In the genomic region with DNA sequence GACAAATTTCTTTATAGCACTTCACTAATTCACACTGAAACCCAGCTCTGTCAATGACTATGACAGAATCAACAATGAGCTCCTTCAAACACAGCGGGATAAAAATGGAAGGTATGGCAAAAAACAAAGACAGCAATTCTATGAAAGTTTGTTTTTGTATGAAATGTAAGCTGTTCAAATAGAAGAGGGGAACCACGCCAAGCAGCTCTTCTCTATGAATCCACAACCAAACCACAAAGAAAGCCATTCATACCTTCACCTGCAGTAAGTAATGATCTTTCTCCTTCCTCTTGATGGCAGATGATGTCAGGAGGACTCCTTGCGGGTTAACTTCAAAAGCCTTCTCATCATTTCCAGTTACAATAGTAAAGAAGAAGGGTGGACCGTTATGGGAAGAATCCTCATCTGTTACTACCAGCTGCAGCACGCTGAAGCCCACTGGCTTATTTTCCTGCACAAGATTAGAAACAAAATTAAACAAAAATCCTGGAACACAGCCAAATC, we compare ENCODE assay signal across 21 cellular contexts. TPM values are rescaled to one million over a fixed set of nuclear protein-coding genes. Genes with fewer than 3 reads are reported as not detected.
DNase-seq lines count a peak whose midpoint lies in the region; ATAC-seq and TF ChIP-seq lines count a peak whose summit lies in the region.
"Had no signal": no experiment of that assay in that cellular context is flagged by ENCODE, and none has a peak within 500 bp of the region (broad histone marks: within the 10 kb centered on the region; RNA-seq: fewer than 3 reads in every experiment).

No MANE protein-coding gene starts in this region.

- H2AFZ ChIP-seq in PC-3 (ENCODE audit: low read length): no peak overlapping the region
- H2AFZ ChIP-seq: GM23248, PC-9 had no signal

- DNase-seq in DMS53 (lab: John Stamatoyannopoulos, UW): peak; percentile 67
- DNase-seq in HFFc6: no peak
- peak; percentile 37 for DNase-seq in NCI-H2196 (lab: John Stamatoyannopoulos, UW; ENCODE audit: unreplicated experiment)
- peak; percentile 30 for DNase-seq in PC-3
- DNase-seq in MV-4-11 (lab: John Stamatoyannopoulos, UW): no peak
- DNase-seq in BE2C: no peak
- DNase-seq: GDM1, GM23248, HCEC 1CT, NCI-H1417 treated with DMSO at 0.1 percent for 48 hours, NCI-H187 treated with DMSO at 0.1 percent for 48 hours, NCI-H446, NCI-H82, PC-9, SJCRH30 had no signal

- no peaks in the 10 kb centered on the region for H3K27me3 ChIP-seq in PC-3 (ENCODE audit: low read length)
- no peaks in the 10 kb centered on the region for H3K27me3 ChIP-seq in BE2C
- H3K27me3 ChIP-seq: SJCRH30 had no signal

- H3K27me3 Mint-ChIP-seq in HFFc6 (ENCODE audit: insufficient read depth): peaks cover 4% of the 10 kb centered on the region

- POLR2A ChIA-PET in PC-3 (lab: Charles Lee; ENCODE audit: unreplicated experiment): no interaction called here

- H4K20me1 ChIP-seq in PC-3 (ENCODE audit: low read length): no peaks in the 10 kb centered on the region

- H3K27ac ChIP-seq in PC-3 (ENCODE audit: low read length): no peak overlapping the region
- H3K27ac ChIP-seq: C4-2B, GM23248, PC-9, RWPE1, SJCRH30 had no signal

- no peak for TF ChIP-seq CTCF in HFFc6 (IDR thresholded peaks at IDR 0.05)
- TF ChIP-seq CTCF in PC-3 (conservative IDR thresholded peaks at IDR 0.05; ENCODE audit: low read depth, low read length): no peak
- no peak for TF ChIP-seq CTCF in BE2C (IDR thresholded peaks at IDR 0.05; ENCODE audit: low read depth, low read length)

- H3K4me3 ChIP-seq in PC-3 (ENCODE audit: low read length) (no peak overlapping the region), BE2C (ENCODE audit: low read depth, low read length) (no peak overlapping the region)
- H3K4me3 ChIP-seq: GM23248, PC-9, SJCRH30 had no signal

- BruUV-seq in PC-3 (replicated peaks; lab: Mats Ljungman, UMichigan): no TSS peak

- intact Hi-C loops in PC-3 (cut with micrococcal nuclease): no loop called here

- H3K4me1 Mint-ChIP-seq in HFFc6 (ENCODE audit: low read depth): peaks cover 27% of the 10 kb centered on the region

- H3K4me1 ChIP-seq in PC-3 (ENCODE audit: insufficient read depth, low read length) (no peaks in the 10 kb centered on the region), BE2C (no peaks in the 10 kb centered on the region)

- no peaks in the 10 kb centered on the region for H3F3A ChIP-seq in PC-3 (ENCODE audit: low read length, unreplicated experiment)

- H3K36me3 Mint-ChIP-seq in HFFc6 (ENCODE audit: low read depth): peaks cover 88% of the 10 kb centered on the region

- H3K4me2 ChIP-seq in PC-3 (ENCODE audit: low read length): no peak overlapping the region
- H3K4me2 ChIP-seq: PC-9 had no signal

- H3K4me3 Mint-ChIP-seq in HFFc6: no peak overlapping the region; the same call in 1 of the 2 replicates
- H3K4me3 Mint-ChIP-seq: T-helper 1 cell treated with Interleukin-12 subunit alpha and Interleukin-12 subunit beta and Interleukin-4 antibody, amounts not matched to agents 30 μg/mL and 1 μg/mL, for 36 hours had no signal

- CTCF ChIA-PET in PC-3 (lab: Charles Lee): no interaction called here

- ATAC-seq in PC-3 (peak; percentile 50), HG03378 (IDR thresholded peaks at IDR 0.05; ENCODE audit: unreplicated experiment) (no peak), HG02870 (IDR thresholded peaks at IDR 0.05; ENCODE audit: unreplicated experiment) (no peak)

- no peaks in the 10 kb centered on the region for H3K79me2 ChIP-seq in PC-3 (ENCODE audit: low read length)

- no peaks in the 10 kb centered on the region for H3K9me3 Mint-ChIP-seq in HFFc6

- H3K9ac ChIP-seq in PC-3 (ENCODE audit: low read length): no peak overlapping the region
- H3K9ac ChIP-seq: GM23248 had no signal

- H3K27ac Mint-ChIP-seq in HFFc6: peak overlapping the region; percentile 19
- H3K27ac Mint-ChIP-seq: T-helper 1 cell treated with Interleukin-12 subunit alpha and Interleukin-12 subunit beta and Interleukin-4 antibody, amounts not matched to agents 30 μg/mL and 1 μg/mL, for 36 hours had no signal

- H3K9me2 ChIP-seq in PC-3 (replicated peaks; ENCODE audit: low read length): no peaks in the 10 kb centered on the region

- H3K9me3 ChIP-seq in PC-3 (ENCODE audit: low read length): no peaks in the 10 kb centered on the region
- H3K9me3 ChIP-seq in BE2C: no peaks in the 10 kb centered on the region
- H3K9me3 ChIP-seq: SJCRH30 had no signal

- H3K36me3 ChIP-seq in PC-3 (ENCODE audit: low read depth, low read length) (peaks cover 35% of the 10 kb centered on the region), BE2C (no peaks in the 10 kb centered on the region)

RNA-seq across cellular contexts. Expression of a gene that starts 48.8 kb away (rescaled TPM):
- not detected for total RNA-seq in HFFc6 (2021; fragmentation: NEBNext Ultra II Directional; extraction: Animal tissue kit (Norgen Biotek cat#: 25700))
- not detected in 2 replicates for total RNA-seq in PC-3 (2014; rRNA removed)
- polyA plus RNA-seq in BE2C (2012; ENCODE audit: insufficient read depth, insufficient read length, low read depth): not detected
- total RNA-seq: Daoy, GM23248, PC-9, SJCRH30 had no signal
- polyA plus RNA-seq: GM23248 had no signal

Comparison
In these comparisons a context has a peak if more than half of its experiments do, and no peak if none do; other contexts are left out.
1. DNase-seq: peak in DMS53 (single experiment), NCI-H2196 (single experiment) and PC-3 (single experiment); none in HFFc6 (single experiment), MV-4-11 (single experiment) and BE2C (single experiment).